21 cellular contexts compared by ENCODE assay signal in genomic region chr11:12218909-12219308, GRCh38.
DNase-seq lines count a peak whose midpoint lies in the region; ATAC-seq and TF ChIP-seq lines count a peak whose summit lies in the region.
"Had no signal": no experiment of that assay in that cellular context is flagged by ENCODE, and none has a peak within 500 bp of the region (broad histone marks: within the 10 kb centered on the region; RNA-seq: fewer than 3 reads in every experiment).

No MANE protein-coding gene starts in this region.

- H3F3A ChIP-seq in PC-3 (ENCODE audit: low read length, unreplicated experiment), result no peaks in the 10 kb centered on the region

- ATAC-seq in heart left ventricle (no peak), Right ventricle myocardium inferior (no peak), HG03159 (IDR thresholded peaks at IDR 0.05; ENCODE audit: unreplicated experiment) (no peak), PC-3 (no peak)
- ATAC-seq in central memory CD8-positive, alpha-beta T cell (replicated peaks; ENCODE audit: extremely low read depth, poor library complexity, severe bottlenecking), result no peak
- ATAC-seq: activated CD8-positive, alpha-beta memory T cell treated with anti-CD3 and anti-CD28 coated beads, Interleukin-2, amount 10 ng/mL, durations not matched to agents 7 days and 5 days; K562 had no signal

- H3K27ac Mint-ChIP-seq in central memory CD8-positive, alpha-beta T cell (ENCODE audit: low read depth), result peak overlapping the region; percentile 92
- H3K27ac Mint-ChIP-seq in type B pancreatic cell, result peak overlapping the region; percentile 55
- H3K27ac Mint-ChIP-seq: H9 had no signal

- POLR2A ChIA-PET in PC-3 (lab: Charles Lee; ENCODE audit: unreplicated experiment), result no interaction called here

- DNase-seq in heart left ventricle (no peak), Right ventricle myocardium inferior (ENCODE audit: missing footprints) (no peak), type B pancreatic cell (ENCODE audit: extremely low spot score, unreplicated experiment) (no peak), PC-3 (no peak)
- no peak for DNase-seq in central memory CD8-positive, alpha-beta T cell (ENCODE audit: low spot score in 2 of 2)
- no peak for DNase-seq in NK-92 treated with Interleukin-12 subunit alpha and Interleukin-12 subunit beta, amount 100 ng/mL, for 24 hours (lab: John Stamatoyannopoulos, UW)
- DNase-seq: activated CD4-positive, alpha-beta T cell treated with anti-CD3 and anti-CD28 coated beads for 48 hours; activated CD8-positive, alpha-beta memory T cell treated with anti-CD3 and anti-CD28 coated beads, Interleukin-2, amount 10 ng/mL, durations not matched to agents 7 days and 5 days; activated naive CD8-positive, alpha-beta T cell treated with anti-CD3 and anti-CD28 coated beads, Interleukin-2, amount 10 ng/mL, durations not matched to agents 7 days and 5 days; brain microvascular endothelial cell; foreskin fibroblast; H9; MV-4-11; NCI-H2081 treated with DMSO at 0.1 percent for 48 hours; NCI-H510A; retina; stimulated activated naive CD4-positive, alpha-beta T cell had no signal

- no peaks in the 10 kb centered on the region for H3K27me3 Mint-ChIP-seq in central memory CD8-positive, alpha-beta T cell
- H3K27me3 Mint-ChIP-seq in type B pancreatic cell, result no peaks in the 10 kb centered on the region
- H3K27me3 Mint-ChIP-seq: activated CD8-positive, alpha-beta memory T cell treated with anti-CD3 and anti-CD28 coated beads, Interleukin-2, amount 10 ng/mL, durations not matched to agents 7 days and 5 days; activated naive CD8-positive, alpha-beta T cell treated with anti-CD3 and anti-CD28 coated beads, Interleukin-2, amount 10 ng/mL, durations not matched to agents 7 days and 5 days had no signal

- CTCF ChIA-PET in PC-3 (lab: Charles Lee), result no interaction called here

- no peaks in the 10 kb centered on the region for H3K9me3 Mint-ChIP-seq in central memory CD8-positive, alpha-beta T cell
- no peaks in the 10 kb centered on the region for H3K9me3 Mint-ChIP-seq in type B pancreatic cell
- H3K9me3 Mint-ChIP-seq: activated naive CD8-positive, alpha-beta T cell treated with anti-CD3 and anti-CD28 coated beads, Interleukin-2, amount 10 ng/mL, durations not matched to agents 7 days and 5 days; H9 had no signal

- H4K20me1 ChIP-seq in PC-3 (ENCODE audit: low read length), result no peaks in the 10 kb centered on the region
- H4K20me1 ChIP-seq: BLaER1 had no signal

- H3K79me2 ChIP-seq in PC-3 (ENCODE audit: low read length), result no peaks in the 10 kb centered on the region

- H3K9me3 ChIP-seq in heart left ventricle (no peaks in the 10 kb centered on the region), mucosa of rectum (ENCODE audit: control insufficient read depth in 2 of 2, low read length in 2 of 2) (no peaks in the 10 kb centered on the region), PC-3 (ENCODE audit: low read length) (no peaks in the 10 kb centered on the region)
- H3K9me3 ChIP-seq: BLaER1 had no signal

- H3K4me1 ChIP-seq in heart left ventricle, result peaks cover 7 to 72% (median 51%) of the 10 kb centered on the region in 12 donors
- peaks cover 38 to 44% of the 10 kb centered on the region in 2 donors for H3K4me1 ChIP-seq in mucosa of rectum (ENCODE audit: control insufficient read depth in 2 of 2, insufficient read depth in 2 of 2, low read length in 2 of 2)
- H3K4me1 ChIP-seq in PC-3 (ENCODE audit: insufficient read depth, low read length), result peaks cover 15% of the 10 kb centered on the region

- peaks cover 43% of the 10 kb centered on the region for H3K36me3 Mint-ChIP-seq in central memory CD8-positive, alpha-beta T cell (ENCODE audit: insufficient read depth)
- peaks cover 3% of the 10 kb centered on the region for H3K36me3 Mint-ChIP-seq in type B pancreatic cell

- H3K4me2 ChIP-seq in PC-3 (ENCODE audit: low read length), result no peak overlapping the region

- H3K4me3 Mint-ChIP-seq in central memory CD8-positive, alpha-beta T cell, result no peak overlapping the region
- no peak overlapping the region for H3K4me3 Mint-ChIP-seq in type B pancreatic cell
- H3K4me3 Mint-ChIP-seq: activated CD8-positive, alpha-beta memory T cell treated with anti-CD3 and anti-CD28 coated beads, Interleukin-2, amount 10 ng/mL, durations not matched to agents 7 days and 5 days; activated naive CD8-positive, alpha-beta T cell treated with anti-CD3 and anti-CD28 coated beads, Interleukin-2, amount 10 ng/mL, durations not matched to agents 7 days and 5 days; H9 had no signal

- intact Hi-C loops in heart left ventricle (cut with DNase I), result loop anchor here in 1 of 10 donors (5.0 kb wide), 2 partner anchors 37 to 57 kb away; no protein-coding TSS in a partner anchor
- intact Hi-C loops in Right ventricle myocardium inferior (cut with DNase I), result no loop called here
- intact Hi-C loops in PC-3 (cut with micrococcal nuclease), result no loop called here

- TF ChIP-seq POLR2A in heart left ventricle (IDR thresholded peaks at IDR 0.05), result no peak

- WGBS in heart left ventricle, 4 donors, result 77 to 87% (median 80%) methylated on average over 4 of the region's 4 CpGs

- H3K27me3 ChIP-seq in heart left ventricle (no peaks in the 10 kb centered on the region), mucosa of rectum (ENCODE audit: control insufficient read depth in 2 of 2, insufficient read depth in 2 of 2, low read length in 2 of 2) (no peaks in the 10 kb centered on the region), PC-3 (ENCODE audit: low read length) (no peaks in the 10 kb centered on the region)
- H3K27me3 ChIP-seq: BLaER1, brain microvascular endothelial cell had no signal

- BruUV-seq in PC-3 (replicated peaks; lab: Mats Ljungman, UMichigan), result no TSS peak

- TF ChIP-seq CTCF in heart left ventricle (IDR thresholded peaks at IDR 0.05), result no peak
- no peak for TF ChIP-seq CTCF in type B pancreatic cell (conservative IDR thresholded peaks at IDR 0.05)
- TF ChIP-seq CTCF in PC-3 (conservative IDR thresholded peaks at IDR 0.05; ENCODE audit: low read depth, low read length), result no peak

- no peak overlapping the region for H3K9ac ChIP-seq in mucosa of rectum (ENCODE audit: low read depth in 1 of 2, low read length in 2 of 2)
- no peak overlapping the region for H3K9ac ChIP-seq in PC-3 (ENCODE audit: low read length)
- H3K9ac ChIP-seq: BLaER1 had no signal

- H3K4me1 Mint-ChIP-seq in central memory CD8-positive, alpha-beta T cell, result peaks cover 69% of the 10 kb centered on the region
- H3K4me1 Mint-ChIP-seq in type B pancreatic cell (ENCODE audit: unreplicated experiment), result peaks cover 46% of the 10 kb centered on the region

- H2AFZ ChIP-seq in PC-3 (ENCODE audit: low read length), result no peak overlapping the region

- no peak overlapping the region for H3K4me3 ChIP-seq in heart left ventricle
- H3K4me3 ChIP-seq in mucosa of rectum (ENCODE audit: low read length in 2 of 2), result no peak overlapping the region
- no peak overlapping the region for H3K4me3 ChIP-seq in PC-3 (ENCODE audit: low read length)
- H3K4me3 ChIP-seq: BLaER1, K562 had no signal

- H3K36me3 ChIP-seq in heart left ventricle (peaks cover 0 to 77% (median 51%) of the 10 kb centered on the region in 9 donors), mucosa of rectum (ENCODE audit: control insufficient read depth in 2 of 2, insufficient read depth in 2 of 2, low read length in 2 of 2) (peaks cover 63 to 68% of the 10 kb centered on the region in 2 donors), PC-3 (ENCODE audit: low read depth, low read length) (peaks cover 39% of the 10 kb centered on the region)
- H3K36me3 ChIP-seq: BLaER1 had no signal

- no peaks in the 10 kb centered on the region for H3K9me2 ChIP-seq in PC-3 (replicated peaks; ENCODE audit: low read length)

- H3K27ac ChIP-seq in heart left ventricle (peak overlapping the region in 8 of 12 donors; percentile 71 to 90 (median 78)), mucosa of rectum (ENCODE audit: low read depth in 2 of 2, low read length in 2 of 2) (peak overlapping the region; percentile 5 to 17), PC-3 (ENCODE audit: low read length) (no peak overlapping the region)
- H3K27ac ChIP-seq: BLaER1, brain microvascular endothelial cell had no signal
